ENCODE assay signal across 20 cellular contexts in the genomic region with DNA sequence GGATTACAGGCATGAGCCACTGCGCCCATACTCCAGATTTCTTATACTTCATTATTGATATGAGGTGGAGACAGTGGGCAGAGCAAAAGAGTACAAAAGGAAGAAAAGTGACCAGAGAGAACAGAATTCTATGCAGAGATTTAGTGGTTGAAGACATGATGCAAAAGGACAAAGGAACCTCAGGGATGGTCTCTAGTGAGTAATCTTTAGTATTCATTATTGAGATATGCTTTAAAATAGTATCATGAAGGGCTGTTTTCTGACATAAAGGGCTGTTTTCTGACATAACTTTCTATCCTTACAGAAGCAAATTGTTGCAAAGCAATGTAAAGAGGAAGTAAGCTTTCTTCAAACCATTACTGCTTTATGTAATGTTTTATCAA.
DNase-seq lines count a peak whose midpoint lies in the region; TF ChIP-seq lines count a peak whose summit lies in the region.
"Had no signal": no experiment of that assay in that cellular context is flagged by ENCODE, and none has a peak within 500 bp of the region (broad histone marks: within the 10 kb centered on the region; RNA-seq: fewer than 3 reads in every experiment).

No MANE protein-coding gene starts in this region.

- H3K27me3 Mint-ChIP-seq in MCF 10A (ENCODE audit: insufficient read depth, unreplicated experiment): no peaks in the 10 kb centered on the region

- no peaks in the 10 kb centered on the region for H3K9me3 ChIP-seq in breast epithelium
- H3K9me3 ChIP-seq: body of pancreas, colonic mucosa, heart left ventricle, left ventricle myocardium inferior, mucosa of descending colon had no signal

- no peak overlapping the region for H3K4me3 Mint-ChIP-seq in MCF 10A (ENCODE audit: unreplicated experiment)
- H3K4me3 Mint-ChIP-seq: endodermal cell had no signal

- H3K4me1 Mint-ChIP-seq in MCF 10A (ENCODE audit: insufficient read depth, unreplicated experiment): peaks cover 21% of the 10 kb centered on the region

- POLR2A ChIA-PET in MCF 10A (lab: Yijun Ruan, JAX) (interaction anchor here (0.6 to 1.4 kb wide), 5 partner anchors 10 to 1210 kb away, joined by 3 to 6 read pairs (median 5); no protein-coding TSS in a partner anchor), RWPE1 (lab: Yijun Ruan, JAX; ENCODE audit: low non-redundant PET) (interaction anchor here (0.7 kb wide), 1 partner anchor 120 kb away, joined by 3 read pairs; no protein-coding TSS in a partner anchor)

- CTCF ChIA-PET in MCF 10A (lab: Yijun Ruan, JAX): interaction anchor here (0.9 kb wide), 1 partner anchor 22 kb away, joined by 3 read pairs; no protein-coding TSS in a partner anchor
- CTCF ChIA-PET in RWPE1 (lab: Yijun Ruan, JAX): interaction anchor here (1.7 kb wide), 1 partner anchor 22 kb away, joined by 6 read pairs; no protein-coding TSS in a partner anchor

- no TSS peak for BruUV-seq in MCF 10A (replicated peaks; lab: Mats Ljungman, UMichigan)

- H3K27ac Mint-ChIP-seq in MCF 10A (ENCODE audit: low read depth, unreplicated experiment): peak overlapping the region; percentile 40
- H3K27ac Mint-ChIP-seq: activated T-helper 2 cell treated with anti-CD3 and anti-CD28 coated beads, Interferon-gamma antibody, Interleukin-2, Interleukin-4, amounts not matched to agents 10 μg/mL and 5 μg/mL and 100 μg/mL, durations not matched to agents 14 hours and 24 hours and 36 hours; endodermal cell had no signal

- peaks cover 4% of the 10 kb centered on the region for H3K36me3 Mint-ChIP-seq in MCF 10A (ENCODE audit: insufficient read depth, unreplicated experiment)

- H3K36me3 ChIP-seq in breast epithelium: no peaks in the 10 kb centered on the region
- H3K36me3 ChIP-seq: colonic mucosa, heart left ventricle, left ventricle myocardium inferior had no signal

- TF ChIP-seq POLR2A in breast epithelium (IDR thresholded peaks at IDR 0.05): no peak

- no peak overlapping the region for H3K4me3 ChIP-seq in breast epithelium
- H3K4me3 ChIP-seq: body of pancreas, colonic mucosa, heart left ventricle, left ventricle myocardium inferior, mucosa of descending colon had no signal

- H3K9me3 Mint-ChIP-seq in MCF 10A (ENCODE audit: unreplicated experiment): no peaks in the 10 kb centered on the region
- H3K9me3 Mint-ChIP-seq: activated T-helper 2 cell treated with anti-CD3 and anti-CD28 coated beads, Interferon-gamma antibody, Interleukin-2, Interleukin-4, amounts not matched to agents 10 μg/mL and 5 μg/mL and 100 μg/mL, durations not matched to agents 14 hours and 24 hours and 36 hours; endodermal cell had no signal

- intact Hi-C loops in MCF 10A (cut with micrococcal nuclease) (no loop called here), breast epithelium (cut with DNase I; ENCODE audit: low total_unique reads) (no loop called here)

- DNase-seq in MCF 10A (ENCODE audit: unreplicated experiment): no peak
- DNase-seq in breast epithelium (ENCODE audit: low spot score in 2 of 2): no peak
- peak; percentile 33 for DNase-seq in RWPE1 (ENCODE audit: low spot score)
- DNase-seq in foreskin melanocyte: peak; percentile 23
- no peak for DNase-seq in UCSD-AML1 (lab: John Stamatoyannopoulos, UW; ENCODE audit: unreplicated experiment)
- DNase-seq in iPS-NIHi11 (ENCODE audit: low spot score): no peak
- DNase-seq in GDM1 (lab: John Stamatoyannopoulos, UW): no peak
- no peak for DNase-seq in activated CD8-positive, alpha-beta memory T cell treated with anti-CD3 and anti-CD28 coated beads for 24 hours
- DNase-seq: activated CD4-positive, alpha-beta T cell treated with anti-CD3 and anti-CD28 coated beads for 4 hours; body of pancreas; colonic mucosa; DMS 273 treated with DMSO at 0.1 percent for 48 hours; endodermal cell; heart left ventricle; left ventricle myocardium inferior; mucosa of descending colon; NCI-H1694 treated with DMSO at 0.1 percent for 48 hours; substantia nigra; T-helper 9 cell had no signal

- no peaks in the 10 kb centered on the region for H3K27me3 ChIP-seq in breast epithelium
- H3K27me3 ChIP-seq: body of pancreas, colonic mucosa, heart left ventricle had no signal

- TF ChIP-seq CTCF in MCF 10A (IDR thresholded peaks at IDR 0.05; ENCODE audit: unreplicated experiment) (no peak), breast epithelium (IDR thresholded peaks at IDR 0.05) (no peak), RWPE1 (conservative IDR thresholded peaks at IDR 0.05; ENCODE audit: low read depth) (no peak)

- H3K27ac ChIP-seq in breast epithelium (no peak overlapping the region), RWPE1 (peak overlapping the region; percentile 55)
- H3K27ac ChIP-seq: body of pancreas, colonic mucosa, heart left ventricle, left ventricle myocardium inferior had no signal

- H3K4me1 ChIP-seq in breast epithelium: no peaks in the 10 kb centered on the region
- H3K4me1 ChIP-seq: body of pancreas, colonic mucosa had no signal

Comparison
In these comparisons a context has a peak if more than half of its experiments do, and no peak if none do; other contexts are left out.
1. DNase-seq: peak in RWPE1 (single experiment) and foreskin melanocyte (single experiment); none in MCF 10A (single experiment), breast epithelium (0 of 2), UCSD-AML1 (single experiment), iPS-NIHi11 (single experiment), GDM1 (single experiment) and activated CD8-positive, alpha-beta memory T cell treated with anti-CD3 and anti-CD28 coated beads for 24 hours (single experiment).